10 cellular contexts compared by ENCODE assay signal in the genomic region with DNA sequence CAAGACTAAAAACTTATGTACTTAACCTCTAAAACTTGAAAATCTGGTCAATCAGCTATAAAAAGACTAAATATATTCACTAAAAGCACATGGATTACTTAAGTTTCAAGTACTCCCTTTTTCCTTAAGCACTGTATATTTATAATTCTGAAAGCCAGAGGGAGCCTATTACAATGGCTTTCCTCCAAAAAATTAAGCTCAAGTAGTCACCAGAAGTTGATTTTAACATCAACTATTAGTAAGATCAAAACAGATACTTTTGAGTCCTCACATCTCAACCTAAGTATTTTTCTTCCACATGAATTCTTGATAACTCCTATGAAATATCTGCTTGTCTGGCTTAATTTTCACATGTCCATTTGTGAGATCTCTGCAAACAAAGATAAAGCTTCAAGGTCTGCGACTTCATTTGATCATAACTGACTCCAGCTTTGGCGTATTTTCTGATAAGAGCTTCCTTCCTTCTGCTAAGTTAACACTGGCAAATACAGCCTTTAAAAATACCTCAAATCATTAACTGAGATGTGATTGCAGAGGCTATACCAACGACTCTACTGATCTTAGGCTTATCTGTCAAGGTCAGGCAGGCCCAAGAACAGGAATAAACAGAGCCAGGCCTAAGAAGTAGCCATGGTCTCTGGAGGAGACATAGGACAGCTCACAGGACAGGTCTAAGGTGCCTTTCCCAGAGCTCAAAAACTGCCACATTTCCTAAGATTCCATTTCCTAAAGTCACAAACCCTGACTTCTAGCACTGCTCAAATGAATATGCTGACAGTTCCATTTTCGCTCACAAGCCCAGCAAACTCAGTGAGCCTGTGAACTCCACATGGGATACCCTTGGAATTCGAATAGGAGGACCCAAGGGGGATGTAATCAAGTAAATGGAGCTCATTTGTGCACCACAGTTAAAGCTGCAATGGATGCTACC. TPM values are rescaled to one million over a fixed set of nuclear protein-coding genes. Genes with fewer than 3 reads are reported as not detected.
DNase-seq lines count a peak whose midpoint lies in the region; TF ChIP-seq lines count a peak whose summit lies in the region.
"Had no signal": no experiment of that assay in that cellular context is flagged by ENCODE, and none has a peak within 500 bp of the region (broad histone marks: within the 10 kb centered on the region; RNA-seq: fewer than 3 reads in every experiment).

No MANE protein-coding gene starts in this region.

- no peaks in the 10 kb centered on the region for H3K9me3 Mint-ChIP-seq in CD8-positive, alpha-beta memory T cell
- H3K9me3 Mint-ChIP-seq in nephron progenitor cell, result peaks cover 4% of the 10 kb centered on the region
- H3K9me3 Mint-ChIP-seq: neural crest cell had no signal

- peak overlapping the region; percentile 28 for H3K4me3 ChIP-seq in CD8-positive, alpha-beta memory T cell (ENCODE audit: low read length)
- peak overlapping the region; percentile 23 to 34 for H3K4me3 ChIP-seq in duodenal mucosa (ENCODE audit: low read depth in 1 of 2, low read length in 2 of 2)

- H3K9ac ChIP-seq in duodenal mucosa (ENCODE audit: low read depth in 1 of 2, low read length in 2 of 2), result peak overlapping the region; percentile 38

- CTCF ChIA-PET in CD8-positive, alpha-beta memory T cell (lab: Charles Lee), result interaction anchor here (1.2 to 1.9 kb wide), 3 partner anchors 9 to 38 kb away, joined by 3 to 5 read pairs (median 5); no protein-coding TSS in a partner anchor
- CTCF ChIA-PET in RWPE1 (lab: Yijun Ruan, JAX), result interaction anchor here (0.6 to 1.1 kb wide), 3 partner anchors 37 to 276 kb away, joined by 3 to 4 read pairs (median 3); no protein-coding TSS in a partner anchor

- peaks cover 4 to 38% (median 17%) of the 10 kb centered on the region in 3 donors for H3K36me3 Mint-ChIP-seq in CD8-positive, alpha-beta memory T cell
- H3K36me3 Mint-ChIP-seq in nephron progenitor cell (ENCODE audit: low read depth), result peaks cover 93% of the 10 kb centered on the region

- DNase-seq in CD8-positive, alpha-beta memory T cell, result no peak
- DNase-seq in OCI-M1 (lab: John Stamatoyannopoulos, UW) (peak; percentile 95), nephron progenitor cell (no peak), occipital lobe (lab: John Stamatoyannopoulos, UW) (no peak), RWPE1 (ENCODE audit: low spot score) (no peak), dedifferentiated amniotic fluid mesenchymal stem cell (ENCODE audit: extremely low spot score) (no peak), C1 segment of cervical spinal cord (lab: John Stamatoyannopoulos, UW) (no peak)
- DNase-seq: NCI-H1694 had no signal

- H3K27me3 Mint-ChIP-seq in CD8-positive, alpha-beta memory T cell, result no peaks in the 10 kb centered on the region
- H3K27me3 Mint-ChIP-seq in nephron progenitor cell (ENCODE audit: low read depth, poor library complexity), result no peaks in the 10 kb centered on the region

- TF ChIP-seq CTCF in nephron progenitor cell (IDR thresholded peaks at IDR 0.05) (no peak), RWPE1 (conservative IDR thresholded peaks at IDR 0.05; ENCODE audit: low read depth) (no peak)

- peaks cover 51% of the 10 kb centered on the region for H3K4me1 ChIP-seq in CD8-positive, alpha-beta memory T cell (ENCODE audit: insufficient read depth, low read length)
- peaks cover 57% of the 10 kb centered on the region in 2 donors for H3K4me1 ChIP-seq in duodenal mucosa (ENCODE audit: control insufficient read depth in 1 of 2, insufficient read depth in 2 of 2, low read length in 2 of 2)

- peaks cover 75 to 85% (median 84%) of the 10 kb centered on the region in 3 donors for H3K4me1 Mint-ChIP-seq in CD8-positive, alpha-beta memory T cell
- H3K4me1 Mint-ChIP-seq in nephron progenitor cell, result peaks cover 60% of the 10 kb centered on the region

- peaks cover 28% of the 10 kb centered on the region for H3K36me3 ChIP-seq in CD8-positive, alpha-beta memory T cell (ENCODE audit: insufficient read depth, low read length)
- H3K36me3 ChIP-seq in duodenal mucosa (ENCODE audit: control insufficient read depth in 1 of 2, insufficient read depth in 2 of 2, low read length in 2 of 2), result peaks cover 16 to 32% of the 10 kb centered on the region in 2 donors

- peak overlapping the region in 6 of 7 donors; percentile 7 to 66 (median 20) for H3K4me3 Mint-ChIP-seq in CD8-positive, alpha-beta memory T cell
- H3K4me3 Mint-ChIP-seq in nephron progenitor cell, result no peak overlapping the region

- H3K27ac Mint-ChIP-seq in CD8-positive, alpha-beta memory T cell, result peak overlapping the region; percentile 27 to 88 (median 76)
- H3K27ac Mint-ChIP-seq in nephron progenitor cell, result peak overlapping the region; percentile 90

- no peaks in the 10 kb centered on the region for H3K9me3 ChIP-seq in CD8-positive, alpha-beta memory T cell (ENCODE audit: low read length)
- H3K9me3 ChIP-seq in duodenal mucosa (ENCODE audit: control insufficient read depth in 1 of 2, low read length in 2 of 2), result no peaks in the 10 kb centered on the region

- H3K27ac ChIP-seq in CD8-positive, alpha-beta memory T cell (ENCODE audit: low read depth, low read length), result peak overlapping the region; percentile 29
- H3K27ac ChIP-seq in duodenal mucosa (ENCODE audit: low read depth, low read length) (peak overlapping the region; percentile 58), RWPE1 (no peak overlapping the region)

- POLR2A ChIA-PET in CD8-positive, alpha-beta memory T cell (lab: Charles Lee), result no interaction called here
- POLR2A ChIA-PET in RWPE1 (lab: Yijun Ruan, JAX; ENCODE audit: low non-redundant PET), result interaction anchor here (0.6 to 0.7 kb wide), 2 partner anchors 8 to 9 kb away, joined by 3 to 4 read pairs; no protein-coding TSS in a partner anchor

- no peaks in the 10 kb centered on the region for H3K27me3 ChIP-seq in CD8-positive, alpha-beta memory T cell (ENCODE audit: insufficient read depth, low read length, poor library complexity, severe bottlenecking)
- H3K27me3 ChIP-seq in duodenal mucosa (ENCODE audit: control insufficient read depth in 1 of 2, insufficient read depth in 2 of 2, low read length in 2 of 2), result no peaks in the 10 kb centered on the region

RNA-seq across cellular contexts. Expression of gene SNX5, which starts 10.0 kb away (rescaled TPM):
- total RNA-seq in CD8-positive, alpha-beta memory T cell, result 100 to 1,000 TPM; 174 to 191 TPM
- 89.0 TPM for polyA plus RNA-seq in CD8-positive, alpha-beta memory T cell
- 60.4 TPM for total RNA-seq in occipital lobe

RNA-seq across cellular contexts. Expression of gene MGME1, which starts 10.2 kb away (rescaled TPM):
- 10 to 100 TPM; 29.2 to 31.8 TPM for total RNA-seq in CD8-positive, alpha-beta memory T cell
- 11.9 TPM for polyA plus RNA-seq in CD8-positive, alpha-beta memory T cell
- total RNA-seq in occipital lobe, result 8.4 TPM
